Comparison of ENCODE assay signal across 1 cellular context in genomic region chr10:122050811-122051210, GRCh38.
TF ChIP-seq lines count a peak whose summit lies in the region.

No MANE protein-coding gene starts in this region.

TF ChIP-seq in GM23338, 12 proteins besides CTCF, POLR2A, EP300 and RAD21 (continued from another document):
- TF ChIP-seq ZNF462 (CRISPR knock-in tag; IDR thresholded peaks at IDR 0.05) = no peak
- TF ChIP-seq NANOG (IDR thresholded peaks at IDR 0.05; ENCODE audit: borderline replicate concordance) = no peak
- no peak for TF ChIP-seq POLR2AphosphoS5 (IDR thresholded peaks at IDR 0.05; ENCODE audit: low read depth)
- no peak for TF ChIP-seq EZH2phosphoT487 (IDR thresholded peaks at IDR 0.05; ENCODE audit: unreplicated experiment)
- no peak for TF ChIP-seq JUNB (IDR thresholded peaks at IDR 0.05; ENCODE audit: unreplicated experiment)
